In genomic region chr19:55087542-55087935, GRCh38 we compare ENCODE assay signal across 9 cellular contexts. TPM values are rescaled to one million over a fixed set of nuclear protein-coding genes. Genes with fewer than 3 reads are reported as not detected.
DNase-seq lines count a peak whose midpoint lies in the region; ATAC-seq, FAIRE-seq and TF ChIP-seq lines count a peak whose summit lies in the region.
"Had no signal": no experiment of that assay in that cellular context is flagged by ENCODE, and none has a peak within 500 bp of the region (broad histone marks: within the 10 kb centered on the region; RNA-seq: fewer than 3 reads in every experiment).

No MANE protein-coding gene starts in this region.

- peak overlapping the region; percentile 79 for H3K4me3 ChIP-seq in GM23338
- H3K4me3 ChIP-seq in astrocyte (ENCODE audit: insufficient read depth, low read depth, low read length), result peak overlapping the region; percentile 59
- peak overlapping the region; percentile 45; the same call in 1 of the 2 replicates for H3K4me3 ChIP-seq in iPS DF 6.9 (ENCODE audit: low read length)
- H3K4me3 ChIP-seq in skeletal muscle tissue (ENCODE audit: low read length in 3 of 3), result peak overlapping the region; percentile 59 to 74 (median 73)

- H3K9me3 Mint-ChIP-seq in GM23338, result peaks cover 3% of the 10 kb centered on the region; the same call in 1 of the 3 replicates
- no peaks in the 10 kb centered on the region for H3K9me3 Mint-ChIP-seq in astrocyte (ENCODE audit: unreplicated experiment)

- H3K79me2 ChIP-seq in GM23338 (replicated peaks; ENCODE audit: insufficient read depth) (no peaks in the 10 kb centered on the region), astrocyte (ENCODE audit: insufficient read depth, low read length) (no peaks in the 10 kb centered on the region)

- WGBS in iPS DF 6.9 (ENCODE audit: insufficient coverage, insufficient read length), result no CpG with 5 or more reads among the region's 18 CpGs

- H3K9me3 ChIP-seq in astrocyte (ENCODE audit: insufficient read depth, low read depth, low read length) (peaks cover under 1% of the 10 kb centered on the region), iPS DF 6.9 (ENCODE audit: control insufficient read depth, insufficient read depth, low read length) (no peaks in the 10 kb centered on the region), skeletal muscle tissue (ENCODE audit: control insufficient read depth in 3 of 3, low read length in 3 of 3) (no peaks in the 10 kb centered on the region)

- H3F3A ChIP-seq in GM23338 (replicated peaks; ENCODE audit: low read depth), result peaks cover 24% of the 10 kb centered on the region

- H3K4me1 ChIP-seq in GM23338 (ENCODE audit: insufficient read depth), result peaks cover 26% of the 10 kb centered on the region
- H3K4me1 ChIP-seq in astrocyte (ENCODE audit: insufficient read depth, low read length), result peaks cover 19% of the 10 kb centered on the region
- H3K4me1 ChIP-seq in iPS DF 6.9 (ENCODE audit: control insufficient read depth, insufficient read depth, low read length), result peaks cover 12% of the 10 kb centered on the region
- peaks cover 15 to 22% (median 21%) of the 10 kb centered on the region in 3 donors for H3K4me1 ChIP-seq in skeletal muscle tissue (ENCODE audit: control insufficient read depth in 3 of 3, insufficient read depth in 3 of 3, low read length in 3 of 3)

- H3K9me2 ChIP-seq in GM23338 (ENCODE audit: insufficient read depth), result no peaks in the 10 kb centered on the region

- H3K4me3 Mint-ChIP-seq in GM23338, result peak overlapping the region; percentile 77
- peak overlapping the region; percentile 82 for H3K4me3 Mint-ChIP-seq in astrocyte (ENCODE audit: unreplicated experiment)

- H3K36me3 Mint-ChIP-seq in GM23338 (ENCODE audit: low read depth), result peaks cover 27% of the 10 kb centered on the region
- H3K36me3 Mint-ChIP-seq in astrocyte (ENCODE audit: low read depth, unreplicated experiment), result peaks cover 6% of the 10 kb centered on the region

- H3K36me3 ChIP-seq in GM23338 (ENCODE audit: insufficient read depth) (no peaks in the 10 kb centered on the region), astrocyte (ENCODE audit: insufficient read depth, low read length) (no peaks in the 10 kb centered on the region), iPS DF 6.9 (ENCODE audit: control insufficient read depth, insufficient read depth, low read length) (no peaks in the 10 kb centered on the region), skeletal muscle tissue (ENCODE audit: control insufficient read depth in 3 of 3, insufficient read depth in 3 of 3, low read length in 3 of 3) (peaks cover 4 to 12% (median 11%) of the 10 kb centered on the region in 3 donors)

- H2AFZ ChIP-seq in GM23338 (no peak overlapping the region), astrocyte (ENCODE audit: low read depth, low read length) (peak overlapping the region; percentile 68)

- H3K4me2 ChIP-seq in GM23338 (peak overlapping the region; percentile 86), astrocyte (ENCODE audit: low read length) (peak overlapping the region; percentile 91)

- H3K27ac ChIP-seq in GM23338 (ENCODE audit: low read depth) (no peak overlapping the region), astrocyte (ENCODE audit: low read depth, low read length) (no peak overlapping the region), iPS DF 6.9 (ENCODE audit: low read length) (no peak overlapping the region), skeletal muscle tissue (ENCODE audit: low read depth, low read length) (no peak overlapping the region)

- H3K27ac Mint-ChIP-seq in GM23338 (no peak overlapping the region), astrocyte (ENCODE audit: unreplicated experiment) (peak overlapping the region; percentile 62)

- H3K4me1 Mint-ChIP-seq in GM23338 (peaks cover 46% of the 10 kb centered on the region), astrocyte (ENCODE audit: low read depth, unreplicated experiment) (peaks cover 14% of the 10 kb centered on the region)

- TF ChIP-seq CTCF in GM23338 (conservative IDR thresholded peaks at IDR 0.05; ENCODE audit: low read depth in 2 of 2) (no peak), astrocyte (IDR thresholded peaks at IDR 0.05; ENCODE audit: insufficient read depth, low read depth, low read length) (no peak)

- H3K9ac ChIP-seq in astrocyte (ENCODE audit: low read length) (peak overlapping the region; percentile 65), skeletal muscle tissue (ENCODE audit: low read depth in 1 of 3, low read length in 3 of 3) (peak overlapping the region in 2 of 3 donors; percentile 33 to 62)

- H4K20me1 ChIP-seq in GM23338 (replicated peaks; ENCODE audit: insufficient read depth) (peaks cover 17% of the 10 kb centered on the region), astrocyte (ENCODE audit: insufficient read depth, low read length) (peaks cover 37% of the 10 kb centered on the region)

- no peak for FAIRE-seq in astrocyte (lab: Jason Lieb, UNC)

- ATAC-seq in GM23338 (no peak; the same call in 2 of the 3 replicates), GM18861 (IDR thresholded peaks at IDR 0.05; ENCODE audit: unreplicated experiment) (no peak), GM19452 (IDR thresholded peaks at IDR 0.05; ENCODE audit: unreplicated experiment) (no peak)

- H3K27me3 Mint-ChIP-seq in GM23338 (ENCODE audit: insufficient read depth, low read depth, poor library complexity) (peaks cover 55% of the 10 kb centered on the region), astrocyte (ENCODE audit: low read depth, unreplicated experiment) (peaks cover 23% of the 10 kb centered on the region)

- H3K27me3 ChIP-seq in GM23338 (ENCODE audit: insufficient read depth) (peaks cover 14% of the 10 kb centered on the region), astrocyte (ENCODE audit: insufficient read depth, low read length) (peaks cover 32% of the 10 kb centered on the region), iPS DF 6.9 (ENCODE audit: control insufficient read depth, insufficient read depth, low read length) (peaks cover 5% of the 10 kb centered on the region), skeletal muscle tissue (ENCODE audit: control insufficient read depth in 3 of 3, insufficient read depth in 3 of 3, low read length in 3 of 3) (peaks cover 48 to 55% (median 53%) of the 10 kb centered on the region in 3 donors)

- DNase-seq in GM23338 (ENCODE audit: low spot score) (peak; percentile 62), astrocyte (ENCODE audit: low read depth) (peak; percentile 12), iPS DF 6.9 (ENCODE audit: low read depth, low spot score) (no peak)
- DNase-seq in stimulated activated CD4-positive, alpha-beta T cell treated with anti-CD3 and anti-CD28 coated beads, Interleukin-4, amount 100 ng/mL, for 24 hours, result no peak
- DNase-seq: NCI-H1417 treated with DMSO at 0.1 percent for 48 hours had no signal

TF ChIP-seq in GM23338, 12 proteins besides CTCF, POLR2A, EP300 and RAD21 (continues in another document):
- no peak for TF ChIP-seq ZNF114 (CRISPR knock-in tag; IDR thresholded peaks at IDR 0.05)
- no peak for TF ChIP-seq EZH2phosphoT487 (IDR thresholded peaks at IDR 0.05; ENCODE audit: unreplicated experiment)
- no peak for TF ChIP-seq CREB1 (CRISPR knock-in tag; IDR thresholded peaks at IDR 0.05; ENCODE audit: low read depth)
- TF ChIP-seq ZNF331 (CRISPR knock-in tag; IDR thresholded peaks at IDR 0.05; ENCODE audit: low read depth), result no peak
- TF ChIP-seq POLR2AphosphoS5 (IDR thresholded peaks at IDR 0.05; ENCODE audit: low read depth), result no peak
- TF ChIP-seq NANOG (IDR thresholded peaks at IDR 0.05; ENCODE audit: borderline replicate concordance), result no peak
- no peak for TF ChIP-seq JUNB (IDR thresholded peaks at IDR 0.05; ENCODE audit: unreplicated experiment)

RNA-seq across cellular contexts. Expression of gene EPS8L1, which starts 11.9 kb away (rescaled TPM):
- 40.6 and 47.5 TPM in 2 replicates for total RNA-seq in GM23338 (2014; rRNA removed; shearing (Covaris generic))
- polyA plus RNA-seq in GM23338 (2016; fragmentation: Nextera tagmentation; extraction: Ambion mirVana), result 51.2 and 61.3 TPM in 2 replicates
- total RNA-seq in astrocyte (7.6 and 9.2 TPM in 2 replicates), skeletal muscle tissue (1.0 TPM)

RNA-seq across cellular contexts. Expression of gene RDH13, which starts 24.6 kb away (rescaled TPM):
- total RNA-seq in GM23338 (2014; rRNA removed; shearing (Covaris generic)), result 32.3 and 36.5 TPM in 2 replicates
- 23.0 and 28.0 TPM in 2 replicates for polyA plus RNA-seq in GM23338 (2016; fragmentation: Nextera tagmentation; extraction: Ambion mirVana)
- total RNA-seq in astrocyte (18.8 and 22.6 TPM in 2 replicates), skeletal muscle tissue (12.5 TPM)

RNA-seq across cellular contexts. Expression of gene PPP1R12C, which starts 29.9 kb away (rescaled TPM):
- total RNA-seq in GM23338 (2014; rRNA removed; shearing (Covaris generic)), result 57.4 and 83.9 TPM in 2 replicates
- polyA plus RNA-seq in GM23338 (2016; fragmentation: Nextera tagmentation; extraction: Ambion mirVana), result 33.2 and 33.3 TPM in 2 replicates
- total RNA-seq in astrocyte (79.7 and 86.2 TPM in 2 replicates), skeletal muscle tissue (24.5 TPM)

RNA-seq across cellular contexts. Expression of gene GP6, which starts 49.5 kb away (rescaled TPM):
- 0.17 TPM in 1 of 2 replicates, not detected in the other for total RNA-seq in GM23338 (2014; rRNA removed; shearing (Covaris generic))
- polyA plus RNA-seq in GM23338 (2016; fragmentation: Nextera tagmentation; extraction: Ambion mirVana), result 1.3 TPM in 2 replicates
- 0.36 and 0.48 TPM in 2 replicates for total RNA-seq in astrocyte
- 1.6 TPM for total RNA-seq in skeletal muscle tissue
- total RNA-seq: activated CD8-positive, alpha-beta memory T cell treated with anti-CD3 and anti-CD28 coated beads for 36 hours had no signal

Comparison
In these comparisons a context has a peak if more than half of its experiments do, and no peak if none do; other contexts are left out.
1. DNase-seq: peak in GM23338 (single experiment) and astrocyte (single experiment); none in iPS DF 6.9 (single experiment) and stimulated activated CD4-positive, alpha-beta T cell treated with anti-CD3 and anti-CD28 coated beads, Interleukin-4, amount 100 ng/mL, for 24 hours (single experiment).
2. Peak in every context shown above with its lines, with median percentiles within 50 percentile points of each other: H3K4me3 ChIP-seq.